ENCODE assay signal across 8 cellular contexts in genomic region chr3:119702530-119703527, GRCh38. TPM values are rescaled to one million over a fixed set of nuclear protein-coding genes. Genes with fewer than 3 reads are reported as not detected.
DNase-seq lines count a peak whose midpoint lies in the region; ATAC-seq and TF ChIP-seq lines count a peak whose summit lies in the region.

Gene CFAP91, plus strand, starts transcription at chr3:119703022. Its CDS starts 77 bp downstream, at chr3:119703099.

- H3K9ac ChIP-seq in PC-3 (ENCODE audit: low read length): peak within 1 kb of the TSS; percentile 19; the same call in 1 of the 2 replicates

- peaks cover 17% of the 10 kb centered on the region for H3K4me1 ChIP-seq in PC-3 (ENCODE audit: insufficient read depth, low read length)
- H3K4me1 ChIP-seq in neutrophil (ENCODE audit: control insufficient read depth in 1 of 2, insufficient read depth in 1 of 2, low read depth in 1 of 2, low read length in 1 of 2): peaks cover 14 to 18% of the 10 kb centered on the region in 2 experiments
- H3K4me1 ChIP-seq in stomach: peaks cover 7 to 37% (median 23%) of the 10 kb centered on the region in 4 donors

- H3K4me2 ChIP-seq in PC-3 (ENCODE audit: low read length): peak within 1 kb of the TSS; percentile 93

- intact Hi-C loops in PC-3 (cut with micrococcal nuclease) (no loop called here), stomach (cut with DNase I; ENCODE audit: low total_unique reads) (no loop called here)

- ATAC-seq in GM19452 (IDR thresholded peaks at IDR 0.05; ENCODE audit: unreplicated experiment): peak; percentile 84
- ATAC-seq in HG03571 (IDR thresholded peaks at IDR 0.05; ENCODE audit: unreplicated experiment): peak; percentile 88
- peak; percentile 96 for ATAC-seq in PC-3

- no peak for TF ChIP-seq CTCF in C4-2B (conservative IDR thresholded peaks at IDR 0.05)
- no peak for TF ChIP-seq CTCF in PC-3 (conservative IDR thresholded peaks at IDR 0.05; ENCODE audit: low read depth, low read length)
- no peak for TF ChIP-seq CTCF in neutrophil (IDR thresholded peaks at IDR 0.05)
- TF ChIP-seq CTCF in stomach (IDR thresholded peaks at IDR 0.05): no peak

- no peaks in the 10 kb centered on the region for H3F3A ChIP-seq in PC-3 (ENCODE audit: low read length, unreplicated experiment)

- no peaks in the 10 kb centered on the region for H4K20me1 ChIP-seq in PC-3 (ENCODE audit: low read length)

- H3K36me3 ChIP-seq in PC-3 (ENCODE audit: low read depth, low read length): no peaks in the 10 kb centered on the region
- no peaks in the 10 kb centered on the region for H3K36me3 ChIP-seq in neutrophil
- peaks cover 0 to 4% (median 0%) of the 10 kb centered on the region in 4 donors for H3K36me3 ChIP-seq in stomach

- H3K9me3 ChIP-seq in PC-3 (ENCODE audit: low read length) (no peaks in the 10 kb centered on the region), neutrophil (no peaks in the 10 kb centered on the region), stomach (no peaks in the 10 kb centered on the region)

- H3K4me3 ChIP-seq in PC-3 (ENCODE audit: low read length): peak within 1 kb of the TSS; percentile 71
- peak within 1 kb of the TSS; percentile 47 to 57 for H3K4me3 ChIP-seq in neutrophil (ENCODE audit: low read depth in 1 of 2, low read length in 1 of 2)
- H3K4me3 ChIP-seq in stomach: peak within 1 kb of the TSS; percentile 59 to 76 (median 59)

- TF ChIP-seq POLR2A in stomach (IDR thresholded peaks at IDR 0.05): no peak

- H3K4me1 Mint-ChIP-seq in activated naive CD4-positive, alpha-beta T cell treated with anti-CD3 and anti-CD28 coated beads, Interleukin-2, amount 10 ng/mL, durations not matched to agents 7 days and 5 days: peaks cover 39% of the 10 kb centered on the region

- H3K27me3 Mint-ChIP-seq in activated naive CD4-positive, alpha-beta T cell treated with anti-CD3 and anti-CD28 coated beads, Interleukin-2, amount 10 ng/mL, durations not matched to agents 7 days and 5 days: peaks cover 22% of the 10 kb centered on the region

- TSS peak; percentile 47 for BruUV-seq in PC-3 (replicated peaks; lab: Mats Ljungman, UMichigan)

- no peak for TF ChIP-seq EP300 in stomach (IDR thresholded peaks at IDR 0.05)

- H3K9me3 Mint-ChIP-seq in activated naive CD4-positive, alpha-beta T cell treated with anti-CD3 and anti-CD28 coated beads, Interleukin-2, amount 10 ng/mL, durations not matched to agents 7 days and 5 days: peaks cover 5% of the 10 kb centered on the region

- no peaks in the 10 kb centered on the region for H3K79me2 ChIP-seq in PC-3 (ENCODE audit: low read length)

- no peak within 1 kb of the TSS for H3K27ac Mint-ChIP-seq in activated naive CD4-positive, alpha-beta T cell treated with anti-CD3 and anti-CD28 coated beads, Interleukin-2, amount 10 ng/mL, durations not matched to agents 7 days and 5 days

- H3K9me2 ChIP-seq in PC-3 (replicated peaks; ENCODE audit: low read length): no peaks in the 10 kb centered on the region

- CTCF ChIA-PET in PC-3 (lab: Charles Lee): no interaction called here
- CTCF ChIA-PET in activated naive CD4-positive, alpha-beta T cell treated with anti-CD3 and anti-CD28 coated beads, Interleukin-2, amount 10 ng/mL, durations not matched to agents 7 days and 5 days (lab: Charles Lee): no interaction called here

- 2 to 6% (median 3%) methylated on average over 52 to 59 of the region's 59 CpGs for WGBS in stomach, 5 donors

- peak; percentile 94 for DNase-seq in PC-3
- peak; percentile 88 for DNase-seq in activated naive CD4-positive, alpha-beta T cell treated with anti-CD3 and anti-CD28 coated beads, Interleukin-2, amount 10 ng/mL, durations not matched to agents 7 days and 5 days
- DNase-seq in germinal center (ENCODE audit: low spot score): peak; percentile 92
- peak; percentile 98 for DNase-seq in stomach

- peak within 1 kb of the TSS; percentile 48 for H3K27ac ChIP-seq in C4-2B
- no peak within 1 kb of the TSS for H3K27ac ChIP-seq in PC-3 (ENCODE audit: low read length)
- peak within 1 kb of the TSS; percentile 9 for H3K27ac ChIP-seq in neutrophil
- peak within 1 kb of the TSS in 4 of 5 donors; percentile 30 to 86 (median 50) for H3K27ac ChIP-seq in stomach

- H2AFZ ChIP-seq in PC-3 (ENCODE audit: low read length): peak within 1 kb of the TSS; percentile 93

- H3K36me3 Mint-ChIP-seq in activated naive CD4-positive, alpha-beta T cell treated with anti-CD3 and anti-CD28 coated beads, Interleukin-2, amount 10 ng/mL, durations not matched to agents 7 days and 5 days: peaks cover 6% of the 10 kb centered on the region

- H3K27me3 ChIP-seq in PC-3 (ENCODE audit: low read length) (peaks cover 8% of the 10 kb centered on the region; the same call in 1 of the 2 replicates), neutrophil (peaks cover 18% of the 10 kb centered on the region), stomach (no peaks in the 10 kb centered on the region)

- POLR2A ChIA-PET in PC-3 (lab: Charles Lee; ENCODE audit: unreplicated experiment): no interaction called here

- H3K4me3 Mint-ChIP-seq in activated naive CD4-positive, alpha-beta T cell treated with anti-CD3 and anti-CD28 coated beads, Interleukin-2, amount 10 ng/mL, durations not matched to agents 7 days and 5 days: peak within 1 kb of the TSS; percentile 67

RNA-seq across cellular contexts. Expression of gene CFAP91, which starts in this region (rescaled TPM):
- total RNA-seq in PC-3 (2014; rRNA removed): 0.17 and 1.1 TPM in 2 replicates
- 10 to 100 TPM in 1 of 5 donors, 1 to 10 TPM in 4; 3.6 to 46.1 (median 3.8) TPM for total RNA-seq in stomach
- 1 to 10 TPM; 1.5 to 1.8 (median 1.5) TPM for polyA plus RNA-seq in stomach
